In genomic region chr4:158996669-158997074, GRCh38 we compare ENCODE assay signal across 9 cellular contexts.
DNase-seq lines count a peak whose midpoint lies in the region; ATAC-seq and TF ChIP-seq lines count a peak whose summit lies in the region.
"Had no signal": no experiment of that assay in that cellular context is flagged by ENCODE, and none has a peak within 500 bp of the region (broad histone marks: within the 10 kb centered on the region; RNA-seq: fewer than 3 reads in every experiment).

No MANE protein-coding gene starts in this region.

- ATAC-seq in left ventricle myocardium superior (peak; percentile 78), aorta (ENCODE audit: low FRiP score) (peak; percentile 74)

- H3K27me3 ChIP-seq in breast epithelium (no peaks in the 10 kb centered on the region), aorta (ENCODE audit: control insufficient read depth in 1 of 2, insufficient read depth in 2 of 2, low read length in 1 of 2) (no peaks in the 10 kb centered on the region), vagina (no peaks in the 10 kb centered on the region)

- POLR2A ChIA-PET in MCF 10A (lab: Yijun Ruan, JAX) = interaction anchor here (0.6 to 3.1 kb wide), 12 partner anchors 10 to 232 kb away, joined by 3 to 28 read pairs (median 3); no protein-coding TSS in a partner anchor

- no peaks in the 10 kb centered on the region for H3K36me3 ChIP-seq in breast epithelium
- no peaks in the 10 kb centered on the region for H3K36me3 ChIP-seq in aorta (ENCODE audit: control insufficient read depth in 1 of 2, insufficient read depth in 2 of 2, low read length in 1 of 2)
- no peaks in the 10 kb centered on the region for H3K36me3 ChIP-seq in vagina

- no TSS peak for BruUV-seq in MCF 10A (replicated peaks; lab: Mats Ljungman, UMichigan)

- H3K27ac ChIP-seq in breast epithelium (no peak overlapping the region), aorta (ENCODE audit: low read depth in 1 of 2, low read length in 2 of 2) (no peak overlapping the region), vagina (no peak overlapping the region)
- H3K27ac ChIP-seq: KMS-11 had no signal

- H3K4me1 ChIP-seq in breast epithelium (no peaks in the 10 kb centered on the region), aorta (ENCODE audit: control insufficient read depth in 1 of 2, insufficient read depth in 2 of 2, low read length in 2 of 2) (no peaks in the 10 kb centered on the region), vagina (no peaks in the 10 kb centered on the region)

- WGBS in aorta, 2 donors = 12 to 14% methylated on average over 3 of the region's 3 CpGs

- H3K27me3 Mint-ChIP-seq in MCF 10A (ENCODE audit: insufficient read depth, unreplicated experiment) = no peaks in the 10 kb centered on the region

- H3K27ac Mint-ChIP-seq in MCF 10A (ENCODE audit: low read depth, unreplicated experiment) = peak overlapping the region; percentile 63

- H3K4me1 Mint-ChIP-seq in MCF 10A (ENCODE audit: insufficient read depth, unreplicated experiment) = peaks cover 17% of the 10 kb centered on the region

- no peak overlapping the region for H3K4me3 ChIP-seq in breast epithelium
- H3K4me3 ChIP-seq in aorta (ENCODE audit: low read length in 2 of 2) = no peak overlapping the region
- H3K4me3 ChIP-seq in vagina = no peak overlapping the region

- TF ChIP-seq POLR2A in breast epithelium (IDR thresholded peaks at IDR 0.05) = no peak
- no peak for TF ChIP-seq POLR2A in vagina (IDR thresholded peaks at IDR 0.05)

- CTCF ChIA-PET in MCF 10A (lab: Yijun Ruan, JAX) = no interaction called here

- no peaks in the 10 kb centered on the region for H3K9me3 Mint-ChIP-seq in MCF 10A (ENCODE audit: unreplicated experiment)

- no peak overlapping the region for H3K4me3 Mint-ChIP-seq in MCF 10A (ENCODE audit: unreplicated experiment)

- peak; percentile 97 for DNase-seq in MCF 10A (ENCODE audit: unreplicated experiment)
- DNase-seq in breast epithelium (ENCODE audit: low spot score in 2 of 2) = no peak
- DNase-seq in SW480 (ENCODE audit: low spot score) = peak; percentile 88
- DNase-seq in left ventricle myocardium superior = no peak
- DNase-seq in aorta = no peak
- no peak for DNase-seq in GDM1 (lab: John Stamatoyannopoulos, UW)
- DNase-seq in OCI-M2 (lab: John Stamatoyannopoulos, UW; ENCODE audit: unreplicated experiment) = no peak
- no peak for DNase-seq in vagina (ENCODE audit: extremely low spot score in 2 of 2)

- TF ChIP-seq CTCF in MCF 10A (IDR thresholded peaks at IDR 0.05; ENCODE audit: unreplicated experiment) = no peak
- TF ChIP-seq CTCF in breast epithelium (IDR thresholded peaks at IDR 0.05) = no peak
- no peak for TF ChIP-seq CTCF in vagina (IDR thresholded peaks at IDR 0.05)

- no peaks in the 10 kb centered on the region for H3K9me3 ChIP-seq in breast epithelium
- no peaks in the 10 kb centered on the region for H3K9me3 ChIP-seq in aorta (ENCODE audit: control insufficient read depth, low read length)
- no peaks in the 10 kb centered on the region for H3K9me3 ChIP-seq in vagina

- H3K36me3 Mint-ChIP-seq in MCF 10A (ENCODE audit: insufficient read depth, unreplicated experiment) = no peaks in the 10 kb centered on the region

- intact Hi-C loops in MCF 10A (cut with micrococcal nuclease) = loop anchor here (2.0 to 10.0 kb wide), 4 partner anchors 102 to 181 kb away; no protein-coding TSS in a partner anchor
- intact Hi-C loops in breast epithelium (cut with DNase I; ENCODE audit: low total_unique reads) = loop anchor here (5.0 kb wide), 1 partner anchor 219 kb away; no protein-coding TSS in a partner anchor
- intact Hi-C loops in left ventricle myocardium superior (cut with micrococcal nuclease) = no loop called here
- intact Hi-C loops in aorta (cut with DNase I) = loop anchor here in 1 of 2 donors (10.0 kb wide), 1 partner anchor 122 kb away; no protein-coding TSS in a partner anchor
- intact Hi-C loops in vagina (cut with DNase I) = no loop called here

Comparison
In these comparisons a context has a peak if more than half of its experiments do, and no peak if none do; other contexts are left out.
1. DNase-seq: peak in MCF 10A (single experiment) and SW480 (single experiment); none in breast epithelium (0 of 2), left ventricle myocardium superior (single experiment), aorta (0 of 2), GDM1 (single experiment), OCI-M2 (single experiment) and vagina (0 of 2).
2. intact Hi-C loops: an anchor here in MCF 10A (2.0 to 10.0 kb wide) and breast epithelium (5.0 kb wide); none called in left ventricle myocardium superior and vagina.